ENCODE assay signal across 16 cellular contexts in genomic region chr1:66342707-66343106, GRCh38.
A peak's percentile ranks its signal among the peaks of the same experiment; 100 is the strongest.
DNase-seq lines count a peak whose midpoint lies in the region; ATAC-seq and TF ChIP-seq lines count a peak whose summit lies in the region.
"Had no signal": no experiment of that assay in that cellular context is flagged by ENCODE, and none has a peak within 500 bp of the region (broad histone marks: within the 10 kb centered on the region; RNA-seq: fewer than 3 reads in every experiment).

No MANE protein-coding gene starts in this region.

- H3K9me3 ChIP-seq in OCI-LY7 (ENCODE audit: low read length) (peaks cover 7% of the 10 kb centered on the region; the same call in 1 of the 2 replicates), psoas muscle (no peaks in the 10 kb centered on the region)
- H3K9me3 ChIP-seq: esophagus squamous epithelium, right atrium auricular region, tibial nerve had no signal

- BruUV-seq in OCI-LY7 (replicated peaks; lab: Mats Ljungman, UMichigan) = no TSS peak

- H3K4me1 Mint-ChIP-seq in activated T-cell treated with anti-CD3 and anti-CD28 coated beads, Interleukin-2, amount 50 U/mL, for 24 hours (ENCODE audit: low read depth) = peaks cover 87% of the 10 kb centered on the region

- H3K9me3 Mint-ChIP-seq in activated T-cell treated with anti-CD3 and anti-CD28 coated beads, Interleukin-2, amount 50 U/mL, for 24 hours = no peaks in the 10 kb centered on the region

- 0 out of 2 replicates have a peak, but pooled peaks have one; percentile 13 for TF ChIP-seq CTCF in OCI-LY7 (conservative IDR thresholded peaks at IDR 0.05; ENCODE audit: low read length)
- no peak for TF ChIP-seq CTCF in psoas muscle (IDR thresholded peaks at IDR 0.05)

- ATAC-seq in GM21526 (IDR thresholded peaks at IDR 0.05; ENCODE audit: low FRiP score, unreplicated experiment) (peak; percentile 60), psoas muscle (peak in 3 of 4 donors; percentile 40 to 47 (median 40)), HG02759 (IDR thresholded peaks at IDR 0.05; ENCODE audit: unreplicated experiment) (no peak), HG02981 (IDR thresholded peaks at IDR 0.05; ENCODE audit: unreplicated experiment) (no peak)

- intact Hi-C loops in OCI-LY7 (cut with micrococcal nuclease; ENCODE audit: unreplicated experiment) (no loop called here), psoas muscle (cut with DNase I) (no loop called here)

- CTCF ChIA-PET in OCI-LY7 (lab: Charles Lee; ENCODE audit: unreplicated experiment) = interaction anchor here (0.6 to 0.9 kb wide), 5 partner anchors 10 to 437 kb away, joined by 3 to 4 read pairs (median 3); no protein-coding TSS in a partner anchor

- POLR2A ChIA-PET in OCI-LY7 (lab: Charles Lee) = interaction anchor here (0.6 to 7.3 kb wide), 28 partner anchors 8 to 102 kb away, joined by 3 to 97 read pairs (median 5); no protein-coding TSS in a partner anchor

- 46 to 78% (median 53%) methylated on average over 7 of the region's 7 CpGs for WGBS in psoas muscle, 3 donors

- H3K36me3 ChIP-seq in OCI-LY7 (ENCODE audit: insufficient read depth, low read length) (peaks cover 11% of the 10 kb centered on the region), psoas muscle (ENCODE audit: insufficient read depth in 1 of 2, low read depth in 1 of 2) (no peaks in the 10 kb centered on the region)
- H3K36me3 ChIP-seq: esophagus squamous epithelium, right atrium auricular region, tibial nerve had no signal

- peaks cover 53% of the 10 kb centered on the region for H3K36me3 Mint-ChIP-seq in activated T-cell treated with anti-CD3 and anti-CD28 coated beads, Interleukin-2, amount 50 U/mL, for 24 hours (ENCODE audit: low read depth)

- no peaks in the 10 kb centered on the region for H3K27me3 Mint-ChIP-seq in activated T-cell treated with anti-CD3 and anti-CD28 coated beads, Interleukin-2, amount 50 U/mL, for 24 hours

- H3K4me3 ChIP-seq in OCI-LY7 (ENCODE audit: low read depth, low read length, poor library complexity, severe bottlenecking) (peak overlapping the region; percentile 51), psoas muscle (peak overlapping the region; percentile 42)
- H3K4me3 ChIP-seq: esophagus squamous epithelium, right atrium auricular region, tibial nerve had no signal

- H4K20me1 ChIP-seq in OCI-LY7 (ENCODE audit: insufficient read depth, low read length) = no peaks in the 10 kb centered on the region

- no peaks in the 10 kb centered on the region for H3K27me3 ChIP-seq in psoas muscle (ENCODE audit: insufficient read depth in 3 of 3, low read length in 2 of 3)
- H3K27me3 ChIP-seq: esophagus squamous epithelium, right atrium auricular region, tibial nerve had no signal

- H3K4me1 ChIP-seq in OCI-LY7 (ENCODE audit: insufficient read depth, low read length, poor library complexity, severe bottlenecking) (peaks cover 75% of the 10 kb centered on the region), psoas muscle (peaks cover 89% of the 10 kb centered on the region)

- DNase-seq in activated T-cell treated with anti-CD3 and anti-CD28 coated beads, Interleukin-2, amount 50 U/mL, for 24 hours = no peak
- no peak for DNase-seq in activated T-cell treated with anti-CD3 and anti-CD28 coated beads, Interleukin-2, amount 50 U/mL, for 48 hours
- DNase-seq in OCI-LY7 (ENCODE audit: low spot score) = peak; percentile 70
- no peak for DNase-seq in psoas muscle
- DNase-seq in DMS79 treated with DMSO at 0.1 percent for 48 hours (lab: John Stamatoyannopoulos, UW) = no peak
- DNase-seq: ACHN; activated effector memory CD4-positive, alpha-beta T cell treated with anti-CD3 and anti-CD28 coated beads, Interleukin-2, amount 50 U/mL, for 16 hours; DMS53; esophagus squamous epithelium; midbrain; NCI-H2171 had no signal

- peak overlapping the region; percentile 60 for H3K4me3 Mint-ChIP-seq in activated T-cell treated with anti-CD3 and anti-CD28 coated beads, Interleukin-2, amount 50 U/mL, for 24 hours

- no peaks in the 10 kb centered on the region for H3K9me2 ChIP-seq in OCI-LY7 (ENCODE audit: insufficient read depth, low read length)

- peaks cover 92% of the 10 kb centered on the region for H3K79me2 ChIP-seq in OCI-LY7 (ENCODE audit: insufficient read depth, low read depth, low read length)

- H2AFZ ChIP-seq in OCI-LY7 (ENCODE audit: low read length) = peak overlapping the region; percentile 52; the same call in 1 of the 2 replicates

- H3K4me2 ChIP-seq in OCI-LY7 (ENCODE audit: low read length) = peak overlapping the region; percentile 72

- H3K27ac Mint-ChIP-seq in activated T-cell treated with anti-CD3 and anti-CD28 coated beads, Interleukin-2, amount 50 U/mL, for 24 hours = peak overlapping the region; percentile 88

- H3K27ac ChIP-seq in OCI-LY7 (ENCODE audit: low read depth, low read length, poor library complexity, severe bottlenecking) (peak overlapping the region; percentile 47), psoas muscle (peak overlapping the region; percentile 73)
- H3K27ac ChIP-seq: tibial nerve had no signal

Comparison
In these comparisons a context has a peak if more than half of its experiments do, and no peak if none do; other contexts are left out.
1. ATAC-seq: peak in GM21526 (single experiment) and psoas muscle (3 of 4); none in HG02759 (single experiment) and HG02981 (single experiment).